Comparison of ENCODE assay signal across 14 cellular contexts in genomic region chr1:2316451-2316940, GRCh38.
DNase-seq lines count a peak whose midpoint lies in the region; ATAC-seq and TF ChIP-seq lines count a peak whose summit lies in the region.
"Had no signal": no experiment of that assay in that cellular context is flagged by ENCODE, and none has a peak within 500 bp of the region (broad histone marks: within the 10 kb centered on the region; RNA-seq: fewer than 3 reads in every experiment).

No MANE protein-coding gene starts in this region.

- peaks cover 0 to 58% (median 18%) of the 10 kb centered on the region in 11 experiments; a peak in 14 of 22 replicates for H4K20me1 ChIP-seq in BLaER1 treated with 17β-estradiol and CSF1 and Interleukin-3, amounts not matched to agents 10 nM and 100 nM

- H3K9me3 ChIP-seq in BLaER1 treated with 17β-estradiol and CSF1 and Interleukin-3, amounts not matched to agents 10 nM and 100 nM (replicated peaks in 1 of 11) = no peaks in the 10 kb centered on the region
- H3K9me3 ChIP-seq in endodermal cell (ENCODE audit: control insufficient read depth, low read length) = no peaks in the 10 kb centered on the region
- H3K9me3 ChIP-seq: BE2C, left lung, Peyer's patch had no signal

- peaks cover 35 to 51% (median 38%) of the 10 kb centered on the region in 11 experiments for H3K27me3 ChIP-seq in BLaER1 treated with 17β-estradiol and CSF1 and Interleukin-3, amounts not matched to agents 10 nM and 100 nM
- H3K27me3 ChIP-seq in endodermal cell (ENCODE audit: control insufficient read depth, insufficient read depth, low read length, poor library complexity, severe bottlenecking) = no peaks in the 10 kb centered on the region
- H3K27me3 ChIP-seq: BE2C, Peyer's patch had no signal

- peak overlapping the region in 1 of 10 experiments; percentile 62; a peak in 1 of 20 replicates for H3K4me3 ChIP-seq in BLaER1 treated with 17β-estradiol and CSF1 and Interleukin-3, amounts not matched to agents 10 nM and 100 nM
- H3K4me3 ChIP-seq in endodermal cell (ENCODE audit: low read length) = no peak overlapping the region
- H3K4me3 ChIP-seq: left lung, Peyer's patch had no signal

- peaks cover 3% of the 10 kb centered on the region for H3K4me1 Mint-ChIP-seq in endodermal cell
- H3K4me1 Mint-ChIP-seq in activated CD4-positive, alpha-beta T cell treated with anti-CD3 and anti-CD28 coated beads for 36 hours = peaks cover 9% of the 10 kb centered on the region

- H3K27ac Mint-ChIP-seq in endodermal cell = peak overlapping the region; percentile 64
- no peak overlapping the region for H3K27ac Mint-ChIP-seq in activated CD4-positive, alpha-beta T cell treated with anti-CD3 and anti-CD28 coated beads for 36 hours

- no peaks in the 10 kb centered on the region for H3K9me3 Mint-ChIP-seq in endodermal cell
- no peaks in the 10 kb centered on the region for H3K9me3 Mint-ChIP-seq in activated CD4-positive, alpha-beta T cell treated with anti-CD3 and anti-CD28 coated beads for 36 hours (ENCODE audit: low read depth)

- CTCF ChIA-PET in activated CD4-positive, alpha-beta T cell treated with anti-CD3 and anti-CD28 coated beads for 36 hours (lab: Charles Lee) = interaction anchor here (0.9 to 2.4 kb wide), 5 partner anchors 17 to 117 kb away, joined by 5 to 10 read pairs (median 6); no protein-coding TSS in a partner anchor

- no peak for ATAC-seq in HG02798 (IDR thresholded peaks at IDR 0.05; ENCODE audit: poor library complexity, unreplicated experiment)
- ATAC-seq in activated CD4-positive, alpha-beta T cell treated with anti-CD3 and anti-CD28 coated beads for 36 hours = no peak
- no peak for ATAC-seq in GM21576 (IDR thresholded peaks at IDR 0.05; ENCODE audit: unreplicated experiment)
- ATAC-seq: left lung had no signal

- peak overlapping the region; percentile 31 to 80 (median 78); a peak in 15 of 22 replicates for H3K9ac ChIP-seq in BLaER1 treated with 17β-estradiol and CSF1 and Interleukin-3, amounts not matched to agents 10 nM and 100 nM
- H3K9ac ChIP-seq in endodermal cell (ENCODE audit: extremely low read depth, low read length, poor library complexity, severe bottlenecking) = no peak overlapping the region

- H3K36me3 Mint-ChIP-seq in endodermal cell (ENCODE audit: low read depth) = no peaks in the 10 kb centered on the region
- no peaks in the 10 kb centered on the region for H3K36me3 Mint-ChIP-seq in activated CD4-positive, alpha-beta T cell treated with anti-CD3 and anti-CD28 coated beads for 36 hours (ENCODE audit: low read depth)

- WGBS in endodermal cell (ENCODE audit: insufficient coverage in 1 of 2, insufficient read length in 1 of 2), 2 experiments = 88 to 94% methylated on average over 7 to 14 of the region's 14 CpGs

- TF ChIP-seq CTCF in endodermal cell (conservative IDR thresholded peaks at IDR 0.05) = no peak

- H3K36me3 ChIP-seq in BLaER1 treated with 17β-estradiol and CSF1 and Interleukin-3, amounts not matched to agents 10 nM and 100 nM = no peaks in the 10 kb centered on the region
- no peaks in the 10 kb centered on the region for H3K36me3 ChIP-seq in endodermal cell (ENCODE audit: control insufficient read depth, insufficient read depth, low read length)
- H3K36me3 ChIP-seq: BE2C, left lung, Peyer's patch had no signal

- peaks cover 60 to 80% (median 74%) of the 10 kb centered on the region in 10 experiments for H3K4me1 ChIP-seq in BLaER1 treated with 17β-estradiol and CSF1 and Interleukin-3, amounts not matched to agents 10 nM and 100 nM
- peaks cover 6% of the 10 kb centered on the region for H3K4me1 ChIP-seq in endodermal cell (ENCODE audit: control insufficient read depth, insufficient read depth, low read length)

- H3K4me3 Mint-ChIP-seq in endodermal cell = no peak overlapping the region
- H3K4me3 Mint-ChIP-seq in activated CD4-positive, alpha-beta T cell treated with anti-CD3 and anti-CD28 coated beads for 36 hours = no peak overlapping the region

- POLR2A ChIA-PET in activated CD4-positive, alpha-beta T cell treated with anti-CD3 and anti-CD28 coated beads for 36 hours (lab: Charles Lee) = interaction anchor here (0.6 kb wide), 1 partner anchor 64 kb away, joined by 3 read pairs; no protein-coding TSS in a partner anchor

- intact Hi-C loops in activated CD4-positive, alpha-beta T cell treated with anti-CD3 and anti-CD28 coated beads for 36 hours (cut with DNase I, micrococcal nuclease) = no loop called here

- DNase-seq in NCI-H226 (peak; percentile 54), endodermal cell (no peak), renal cortical epithelial cell (ENCODE audit: low read depth) (peak; percentile 22), SKM-1 treated with dmso at 0.1 percent for 144 hours (lab: John Stamatoyannopoulos, UW; ENCODE audit: unreplicated experiment) (no peak)
- no peak for DNase-seq in activated CD4-positive, alpha-beta T cell treated with anti-CD3 and anti-CD28 coated beads for 36 hours
- DNase-seq: activated T-cell treated with anti-CD3 and anti-CD28 coated beads, Interleukin-2, amount 50 U/mL, for 48 hours; BE2C; central memory CD4-positive, alpha-beta T cell; left lung; NCI-H2081 treated with DMSO at 0.1 percent for 48 hours; Peyer's patch had no signal

- peak overlapping the region; percentile 79 to 99 (median 96); a peak in 21 of 22 replicates for H3K4me2 ChIP-seq in BLaER1 treated with 17β-estradiol and CSF1 and Interleukin-3, amounts not matched to agents 10 nM and 100 nM

- peak overlapping the region in 8 of 11 experiments; percentile 66 to 81 (median 76); a peak in 11 of 22 replicates for H3K27ac ChIP-seq in BLaER1 treated with 17β-estradiol and CSF1 and Interleukin-3, amounts not matched to agents 10 nM and 100 nM
- peak overlapping the region; percentile 60 for H3K27ac ChIP-seq in endodermal cell (ENCODE audit: low read depth, low read length)

- no peaks in the 10 kb centered on the region for H3K27me3 Mint-ChIP-seq in endodermal cell (ENCODE audit: insufficient read depth)
- H3K27me3 Mint-ChIP-seq in activated CD4-positive, alpha-beta T cell treated with anti-CD3 and anti-CD28 coated beads for 36 hours = no peaks in the 10 kb centered on the region

Comparison
In these comparisons a context has a peak if more than half of its experiments do, and no peak if none do; other contexts are left out.
1. DNase-seq: peak in NCI-H226 (single experiment) and renal cortical epithelial cell (single experiment); none in endodermal cell (single experiment), activated CD4-positive, alpha-beta T cell treated with anti-CD3 and anti-CD28 coated beads for 36 hours (single experiment) and SKM-1 treated with dmso at 0.1 percent for 144 hours (single experiment).